1 cellular context compared by ENCODE assay signal in the genomic region with DNA sequence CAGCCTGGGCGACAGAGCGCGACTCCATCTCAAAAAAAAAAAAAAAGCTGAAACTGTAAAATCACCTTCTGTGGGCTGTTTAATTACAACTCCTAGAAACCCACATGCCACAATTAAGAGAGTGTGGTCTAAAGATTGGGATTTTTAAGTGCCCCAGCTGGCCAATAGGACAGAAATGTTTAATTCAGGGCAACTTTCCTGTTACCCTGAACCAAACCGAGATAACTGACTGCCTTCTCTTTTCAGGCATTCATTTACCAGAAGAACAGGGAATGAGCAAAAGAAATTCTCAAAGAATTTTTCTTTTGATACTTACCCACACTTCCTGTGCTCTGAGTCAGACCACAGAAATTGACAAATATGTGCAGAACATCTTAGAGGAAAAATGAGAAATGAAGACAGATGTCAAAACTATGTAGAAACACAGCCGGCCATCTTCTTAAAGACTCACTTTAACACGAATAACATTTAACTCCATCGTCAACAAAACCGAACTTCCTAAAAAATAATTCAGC.
TF ChIP-seq lines count a peak whose summit lies in the region.

No MANE protein-coding gene starts in this region.

TF ChIP-seq in SK-N-SH, 30 proteins besides CTCF, POLR2A, EP300 and RAD21 (continued from another document):
- TF ChIP-seq, protein P1, sequence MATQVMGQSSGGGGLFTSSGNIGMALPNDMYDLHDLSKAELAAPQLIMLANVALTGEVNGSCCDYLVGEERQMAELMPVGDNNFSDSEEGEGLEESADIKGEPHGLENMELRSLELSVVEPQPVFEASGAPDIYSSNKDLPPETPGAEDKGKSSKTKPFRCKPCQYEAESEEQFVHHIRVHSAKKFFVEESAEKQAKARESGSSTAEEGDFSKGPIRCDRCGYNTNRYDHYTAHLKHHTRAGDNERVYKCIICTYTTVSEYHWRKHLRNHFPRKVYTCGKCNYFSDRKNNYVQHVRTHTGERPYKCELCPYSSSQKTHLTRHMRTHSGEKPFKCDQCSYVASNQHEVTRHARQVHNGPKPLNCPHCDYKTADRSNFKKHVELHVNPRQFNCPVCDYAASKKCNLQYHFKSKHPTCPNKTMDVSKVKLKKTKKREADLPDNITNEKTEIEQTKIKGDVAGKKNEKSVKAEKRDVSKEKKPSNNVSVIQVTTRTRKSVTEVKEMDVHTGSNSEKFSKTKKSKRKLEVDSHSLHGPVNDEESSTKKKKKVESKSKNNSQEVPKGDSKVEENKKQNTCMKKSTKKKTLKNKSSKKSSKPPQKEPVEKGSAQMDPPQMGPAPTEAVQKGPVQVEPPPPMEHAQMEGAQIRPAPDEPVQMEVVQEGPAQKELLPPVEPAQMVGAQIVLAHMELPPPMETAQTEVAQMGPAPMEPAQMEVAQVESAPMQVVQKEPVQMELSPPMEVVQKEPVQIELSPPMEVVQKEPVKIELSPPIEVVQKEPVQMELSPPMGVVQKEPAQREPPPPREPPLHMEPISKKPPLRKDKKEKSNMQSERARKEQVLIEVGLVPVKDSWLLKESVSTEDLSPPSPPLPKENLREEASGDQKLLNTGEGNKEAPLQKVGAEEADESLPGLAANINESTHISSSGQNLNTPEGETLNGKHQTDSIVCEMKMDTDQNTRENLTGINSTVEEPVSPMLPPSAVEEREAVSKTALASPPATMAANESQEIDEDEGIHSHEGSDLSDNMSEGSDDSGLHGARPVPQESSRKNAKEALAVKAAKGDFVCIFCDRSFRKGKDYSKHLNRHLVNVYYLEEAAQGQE (IDR thresholded peaks at IDR 0.05; ENCODE audit: low read depth, low read length) = no peak
- no peak for TF ChIP-seq ELF1 (IDR thresholded peaks at IDR 0.05)
- TF ChIP-seq SIN3A (IDR thresholded peaks at IDR 0.05; ENCODE audit: borderline replicate concordance, low read depth, low read length) = no peak
- peak; percentile 65; the same call in 1 of the 2 replicates for TF ChIP-seq TEAD4 (IDR thresholded peaks at IDR 0.05; ENCODE audit: borderline replicate concordance, insufficient read depth)
- TF ChIP-seq GATA2 (CRISPR knock-in tag; IDR thresholded peaks at IDR 0.05) = no peak
- TF ChIP-seq SMC3 (IDR thresholded peaks at IDR 0.05; ENCODE audit: low read depth, low read length) = no peak
- TF ChIP-seq, protein P2, sequence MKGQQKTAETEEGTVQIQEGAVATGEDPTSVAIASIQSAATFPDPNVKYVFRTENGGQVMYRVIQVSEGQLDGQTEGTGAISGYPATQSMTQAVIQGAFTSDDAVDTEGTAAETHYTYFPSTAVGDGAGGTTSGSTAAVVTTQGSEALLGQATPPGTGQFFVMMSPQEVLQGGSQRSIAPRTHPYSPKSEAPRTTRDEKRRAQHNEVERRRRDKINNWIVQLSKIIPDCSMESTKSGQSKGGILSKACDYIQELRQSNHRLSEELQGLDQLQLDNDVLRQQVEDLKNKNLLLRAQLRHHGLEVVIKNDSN (IDR thresholded peaks at IDR 0.05; ENCODE audit: borderline replicate concordance, low read depth) = no peak
- TF ChIP-seq POLR2AphosphoS5 (IDR thresholded peaks at IDR 0.05; ENCODE audit: low read depth, low read length) = peak; percentile 50; the same call in 1 of the 2 replicates
- no peak for TF ChIP-seq RFX5 (IDR thresholded peaks at IDR 0.05; ENCODE audit: low read length)
- TF ChIP-seq, protein P3, sequence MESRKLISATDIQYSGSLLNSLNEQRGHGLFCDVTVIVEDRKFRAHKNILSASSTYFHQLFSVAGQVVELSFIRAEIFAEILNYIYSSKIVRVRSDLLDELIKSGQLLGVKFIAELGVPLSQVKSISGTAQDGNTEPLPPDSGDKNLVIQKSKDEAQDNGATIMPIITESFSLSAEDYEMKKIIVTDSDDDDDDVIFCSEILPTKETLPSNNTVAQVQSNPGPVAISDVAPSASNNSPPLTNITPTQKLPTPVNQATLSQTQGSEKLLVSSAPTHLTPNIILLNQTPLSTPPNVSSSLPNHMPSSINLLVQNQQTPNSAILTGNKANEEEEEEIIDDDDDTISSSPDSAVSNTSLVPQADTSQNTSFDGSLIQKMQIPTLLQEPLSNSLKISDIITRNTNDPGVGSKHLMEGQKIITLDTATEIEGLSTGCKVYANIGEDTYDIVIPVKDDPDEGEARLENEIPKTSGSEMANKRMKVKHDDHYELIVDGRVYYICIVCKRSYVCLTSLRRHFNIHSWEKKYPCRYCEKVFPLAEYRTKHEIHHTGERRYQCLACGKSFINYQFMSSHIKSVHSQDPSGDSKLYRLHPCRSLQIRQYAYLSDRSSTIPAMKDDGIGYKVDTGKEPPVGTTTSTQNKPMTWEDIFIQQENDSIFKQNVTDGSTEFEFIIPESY (IDR thresholded peaks at IDR 0.05; ENCODE audit: borderline replicate concordance, low read depth) = no peak
- TF ChIP-seq, protein P4, sequence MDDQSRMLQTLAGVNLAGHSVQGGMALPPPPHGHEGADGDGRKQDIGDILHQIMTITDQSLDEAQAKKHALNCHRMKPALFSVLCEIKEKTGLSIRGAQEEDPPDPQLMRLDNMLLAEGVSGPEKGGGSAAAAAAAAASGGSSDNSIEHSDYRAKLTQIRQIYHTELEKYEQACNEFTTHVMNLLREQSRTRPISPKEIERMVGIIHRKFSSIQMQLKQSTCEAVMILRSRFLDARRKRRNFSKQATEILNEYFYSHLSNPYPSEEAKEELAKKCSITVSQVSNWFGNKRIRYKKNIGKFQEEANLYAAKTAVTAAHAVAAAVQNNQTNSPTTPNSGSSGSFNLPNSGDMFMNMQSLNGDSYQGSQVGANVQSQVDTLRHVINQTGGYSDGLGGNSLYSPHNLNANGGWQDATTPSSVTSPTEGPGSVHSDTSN (IDR thresholded peaks at IDR 0.05) = peak; percentile 87
- no peak for TF ChIP-seq FOXJ3 (CRISPR knock-in tag; IDR thresholded peaks at IDR 0.05)
- no peak for TF ChIP-seq MXI1 (IDR thresholded peaks at IDR 0.05; ENCODE audit: low read depth, low read length)
- peak; percentile 88 for TF ChIP-seq TCF12 (IDR thresholded peaks at IDR 0.05)
- peak; percentile 68; the same call in 1 of the 2 replicates for TF ChIP-seq YY1 (IDR thresholded peaks at IDR 0.05; ENCODE audit: low read depth)
